9 cellular contexts compared by ENCODE assay signal in the genomic region with DNA sequence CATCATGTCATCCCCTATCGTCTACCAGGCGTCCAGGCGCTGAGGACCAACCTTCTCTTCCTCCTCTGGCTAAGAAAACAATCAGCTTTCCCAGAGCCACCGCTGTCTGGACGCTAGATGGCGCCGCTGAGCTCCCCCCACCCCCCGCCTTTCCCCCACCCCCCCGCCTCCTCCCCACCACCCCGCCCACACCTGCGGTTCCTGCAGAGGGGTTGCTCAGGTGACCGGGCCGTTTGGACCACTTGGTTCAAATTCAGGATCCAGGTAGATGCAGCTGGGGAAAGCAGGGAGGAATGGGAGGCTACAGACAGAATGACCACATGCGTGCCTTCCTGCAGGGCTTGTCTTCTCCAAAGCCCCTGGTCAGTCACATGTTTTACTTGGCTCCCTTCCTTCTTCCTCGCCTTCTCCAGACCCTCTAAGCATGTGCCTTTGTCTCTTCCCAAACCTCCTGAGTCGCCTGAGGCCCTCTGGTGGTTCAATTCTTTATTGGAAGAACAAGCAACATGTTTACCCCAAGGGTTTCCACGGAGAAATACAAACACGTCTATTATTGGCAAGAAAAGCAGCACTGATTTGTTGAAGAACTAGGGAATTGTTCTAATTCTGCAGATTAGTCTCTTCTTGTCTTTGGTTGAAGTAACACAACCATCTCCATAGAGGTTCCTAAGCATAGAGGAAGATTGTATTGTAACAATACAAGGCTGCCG. TPM values are rescaled to one million over a fixed set of nuclear protein-coding genes. Genes with fewer than 3 reads are reported as not detected.
DNase-seq lines count a peak whose midpoint lies in the region; ATAC-seq and TF ChIP-seq lines count a peak whose summit lies in the region.
"Had no signal": no experiment of that assay in that cellular context is flagged by ENCODE, and none has a peak within 500 bp of the region (broad histone marks: within the 10 kb centered on the region; RNA-seq: fewer than 3 reads in every experiment).

No MANE protein-coding gene starts in this region.

- peaks cover 8% of the 10 kb centered on the region for H3K36me3 Mint-ChIP-seq in activated naive CD4-positive, alpha-beta T cell treated with anti-CD3 and anti-CD28 coated beads, Interleukin-2, amount 10 ng/mL, durations not matched to agents 7 days and 5 days
- H3K36me3 Mint-ChIP-seq in progenitor cell of endocrine pancreas (ENCODE audit: insufficient read depth) = no peaks in the 10 kb centered on the region

- H3K27ac Mint-ChIP-seq in activated naive CD4-positive, alpha-beta T cell treated with anti-CD3 and anti-CD28 coated beads, Interleukin-2, amount 10 ng/mL, durations not matched to agents 7 days and 5 days = no peak overlapping the region
- H3K27ac Mint-ChIP-seq in progenitor cell of endocrine pancreas = peak overlapping the region; percentile 88

- no TSS peak for BruUV-seq in Panc1 (replicated peaks; lab: Mats Ljungman, UMichigan)

- POLR2A ChIA-PET in Panc1 (lab: Charles Lee) = no interaction called here

- H3K27me3 Mint-ChIP-seq in activated naive CD4-positive, alpha-beta T cell treated with anti-CD3 and anti-CD28 coated beads, Interleukin-2, amount 10 ng/mL, durations not matched to agents 7 days and 5 days = peaks cover 48% of the 10 kb centered on the region
- H3K27me3 Mint-ChIP-seq in progenitor cell of endocrine pancreas = no peaks in the 10 kb centered on the region

- no peak overlapping the region for H3K27ac ChIP-seq in Panc1 (ENCODE audit: low read length)
- H3K27ac ChIP-seq: epithelial cell of prostate had no signal

- H3K9me3 ChIP-seq in Panc1 (ENCODE audit: control insufficient read depth, insufficient read depth, low read depth, low read length) = peaks cover 6% of the 10 kb centered on the region; the same call in 1 of the 2 replicates

- peaks cover 5% of the 10 kb centered on the region for H3K4me1 Mint-ChIP-seq in activated naive CD4-positive, alpha-beta T cell treated with anti-CD3 and anti-CD28 coated beads, Interleukin-2, amount 10 ng/mL, durations not matched to agents 7 days and 5 days
- H3K4me1 Mint-ChIP-seq in progenitor cell of endocrine pancreas (ENCODE audit: low read depth) = no peaks in the 10 kb centered on the region

- DNase-seq in DMS79 treated with DMSO at 0.1 percent for 48 hours (lab: John Stamatoyannopoulos, UW) = peak; percentile 73
- DNase-seq in LHCN-M2 (ENCODE audit: low read depth) = peak; percentile 73
- DNase-seq in Panc1 (ENCODE audit: low read depth, low spot score) = no peak
- peak; percentile 56 for DNase-seq in activated naive CD4-positive, alpha-beta T cell treated with anti-CD3 and anti-CD28 coated beads, Interleukin-2, amount 10 ng/mL, durations not matched to agents 7 days and 5 days
- peak in 36 of 42 donors; percentile 23 to 81 (median 54) for DNase-seq in head of caudate nucleus
- peak; percentile 42 for DNase-seq in progenitor cell of endocrine pancreas (ENCODE audit: low spot score, unreplicated experiment)

- intact Hi-C loops in Panc1 (cut with micrococcal nuclease; ENCODE audit: unreplicated experiment) (loop anchor here (5.0 kb wide), 2 partner anchors 95 to 430 kb away; no protein-coding TSS in a partner anchor), head of caudate nucleus (cut with DNase I) (loop anchor here (10.0 kb wide), 1 partner anchor 92 kb away; no protein-coding TSS in a partner anchor)

- peaks cover 15% of the 10 kb centered on the region for H3K9me3 Mint-ChIP-seq in activated naive CD4-positive, alpha-beta T cell treated with anti-CD3 and anti-CD28 coated beads, Interleukin-2, amount 10 ng/mL, durations not matched to agents 7 days and 5 days
- peaks cover 7% of the 10 kb centered on the region for H3K9me3 Mint-ChIP-seq in progenitor cell of endocrine pancreas (ENCODE audit: low read depth)

- ATAC-seq in Panc1 (peak; percentile 86), GM21423 (IDR thresholded peaks at IDR 0.05; ENCODE audit: unreplicated experiment) (no peak), GM18511 (IDR thresholded peaks at IDR 0.05; ENCODE audit: unreplicated experiment) (no peak)

- in situ Hi-C loops in Panc1 (cut with HindIII; ENCODE audit: low pct_unique_long_range_greater_than_20kb, low sequenced_read_pairs) = no loop called here

- CTCF ChIA-PET in Panc1 (lab: Charles Lee) = interaction anchor here (0.6 to 1.3 kb wide), 5 partner anchors 11 to 1037 kb away, joined by 3 to 17 read pairs (median 4); no protein-coding TSS in a partner anchor
- CTCF ChIA-PET in activated naive CD4-positive, alpha-beta T cell treated with anti-CD3 and anti-CD28 coated beads, Interleukin-2, amount 10 ng/mL, durations not matched to agents 7 days and 5 days (lab: Charles Lee) = interaction anchor here (0.5 to 6.4 kb wide), 26 partner anchors 9 to 1419 kb away, joined by 3 to 27 read pairs (median 4); no protein-coding TSS in a partner anchor

- H3K36me3 ChIP-seq in Panc1 (ENCODE audit: control insufficient read depth, insufficient read depth, low read length) = no peaks in the 10 kb centered on the region

- 0 out of 4 replicates have a peak overlapping the region, but pooled peaks of 1 of the 2 experiments have one; percentile 2 for H3K4me3 ChIP-seq in Panc1 (ENCODE audit: low read depth in 2 of 2, low read length in 2 of 2)

- H3K4me3 Mint-ChIP-seq in activated naive CD4-positive, alpha-beta T cell treated with anti-CD3 and anti-CD28 coated beads, Interleukin-2, amount 10 ng/mL, durations not matched to agents 7 days and 5 days = no peak overlapping the region
- H3K4me3 Mint-ChIP-seq in progenitor cell of endocrine pancreas (ENCODE audit: low read depth) = peak overlapping the region; percentile 60

- TF ChIP-seq CTCF in Panc1 (IDR thresholded peaks at IDR 0.05) (peak; percentile 60), progenitor cell of endocrine pancreas (IDR thresholded peaks at IDR 0.05; ENCODE audit: unreplicated experiment) (peak; percentile 72)

- H3K4me1 ChIP-seq in Panc1 (ENCODE audit: control insufficient read depth, insufficient read depth, low read length) = peaks cover 2% of the 10 kb centered on the region; the same call in 1 of the 2 replicates

- H3K27me3 ChIP-seq in Panc1 (ENCODE audit: control insufficient read depth, insufficient read depth, low read length) = peaks cover 10% of the 10 kb centered on the region

RNA-seq across cellular contexts. Expression of a gene that starts 24.7 kb away (rescaled TPM):
- total RNA-seq in LHCN-M2 (2014; rRNA removed) (not detected in 2 replicates), Panc1 (2021; ENCODE audit: unreplicated experiment) (0.15 TPM), progenitor cell of endocrine pancreas (1.9 and 2.9 TPM in 2 replicates)
- not detected for polyA plus RNA-seq in LHCN-M2 (2012)
- not detected for polyA plus RNA-seq in Panc1 (2012; ENCODE audit: insufficient read length)
